ENCODE assay signal across 1 cellular context in the genomic region with DNA sequence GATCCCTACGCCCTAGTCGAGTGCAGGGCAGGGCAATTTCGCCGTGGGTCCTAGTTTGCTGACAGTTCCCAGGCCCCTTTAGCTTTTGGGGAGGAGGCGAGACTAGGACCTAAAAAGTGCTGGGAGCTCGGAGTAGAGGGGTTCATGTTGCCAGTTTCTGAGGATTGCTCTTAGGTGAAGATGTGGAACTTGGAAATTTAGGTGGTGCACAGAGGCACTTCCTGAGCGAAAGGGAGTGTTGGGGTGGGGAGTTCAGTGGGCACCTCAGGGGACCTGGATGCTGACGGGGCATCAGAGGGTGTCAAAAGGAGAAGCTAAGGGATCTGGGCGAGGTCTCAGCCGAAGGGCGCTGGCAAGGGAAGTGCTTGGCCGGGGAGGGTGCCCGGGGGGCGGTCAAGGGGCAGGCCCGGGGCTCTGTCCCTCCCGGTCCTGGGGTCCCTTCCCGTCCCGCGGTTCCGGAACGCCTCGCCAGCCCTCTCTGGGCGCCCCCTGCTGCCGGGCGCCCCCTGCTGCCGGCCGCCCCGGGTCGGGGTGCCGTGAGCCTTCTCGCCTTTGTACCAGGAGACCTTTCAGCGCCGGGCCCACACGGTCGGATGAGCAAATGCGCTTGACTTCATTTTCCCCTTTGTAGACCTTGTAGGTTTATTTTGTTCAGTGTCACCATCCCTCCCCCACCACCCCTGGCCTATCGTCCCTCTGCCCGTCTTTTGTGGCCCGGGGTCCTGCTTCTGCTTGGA.
TF ChIP-seq lines count a peak whose summit lies in the region.

No MANE protein-coding gene starts in this region.

TF ChIP-seq in H1, 55 proteins besides CTCF, POLR2A, EP300 and RAD21:
- TF ChIP-seq CTBP2 (IDR thresholded peaks at IDR 0.05; ENCODE audit: borderline replicate concordance, insufficient read depth, insufficient read length, low read length) (peak; percentile 98), GABPA (IDR thresholded peaks at IDR 0.05; ENCODE audit: borderline replicate concordance, insufficient read depth, low read length) (no peak), SIN3A (conservative IDR thresholded peaks at IDR 0.05 in 1 of 2, IDR thresholded peaks at IDR 0.05 in 1 of 2; ENCODE audit: low read depth in 1 of 2, low read length in 2 of 2) (no peak), CBX8 (IDR thresholded peaks at IDR 0.05; ENCODE audit: borderline replicate concordance, low read depth, low read length) (0 out of 2 replicates have a peak, but pooled peaks have one; percentile 39), JUND (IDR thresholded peaks at IDR 0.05; ENCODE audit: low read length) (no peak), TCF12 (IDR thresholded peaks at IDR 0.05; ENCODE audit: low read depth, low read length) (no peak), CHD2 (IDR thresholded peaks at IDR 0.05; ENCODE audit: low read length) (0 out of 2 replicates have a peak, but pooled peaks have one; percentile 20), KDM4A (IDR thresholded peaks at IDR 0.05; ENCODE audit: low read depth, low read length, severe bottlenecking) (no peak), TEAD4 (IDR thresholded peaks at IDR 0.05; ENCODE audit: low read depth, low read length) (no peak), SP2 (IDR thresholded peaks at IDR 0.05; ENCODE audit: low read length) (no peak), KDM1A (IDR thresholded peaks at IDR 0.05; ENCODE audit: borderline replicate concordance, low read length) (no peak), RBBP5 (IDR thresholded peaks at IDR 0.05; ENCODE audit: borderline replicate concordance, low read depth, low read length) (no peak), POU5F1 (IDR thresholded peaks at IDR 0.05; ENCODE audit: low read depth, low read length) (no peak), EZH2 (IDR thresholded peaks at IDR 0.05; ENCODE audit: low read depth, low read length, severe bottlenecking) (no peak)
